In genomic region chr3:176349706-176350105, GRCh38 we compare ENCODE assay signal across 30 cellular contexts.
"Had no signal": no experiment of that assay in that cellular context is flagged by ENCODE, and none has a peak within 500 bp of the region (broad histone marks: within the 10 kb centered on the region; RNA-seq: fewer than 3 reads in every experiment).

No MANE protein-coding gene starts in this region.

- H3K9me3 ChIP-seq: esophagus muscularis mucosa, gastroesophageal sphincter had no signal

- H2AFZ ChIP-seq: hepatocyte had no signal

- H3K4me3 Mint-ChIP-seq: activated CD4-positive, alpha-beta memory T cell treated with anti-CD3 and anti-CD28 coated beads, Interleukin-2, amount 10 ng/mL, durations not matched to agents 7 days and 5 days; activated CD4-positive, alpha-beta T cell treated with anti-CD3 and anti-CD28 coated beads, Interleukin-2, amount 10 ng/mL, durations not matched to agents 7 days and 5 days; activated naive CD4-positive, alpha-beta T cell treated with anti-CD3 and anti-CD28 coated beads, Interleukin-2, amount 10 ng/mL, durations not matched to agents 7 days and 5 days; activated naive CD8-positive, alpha-beta T cell treated with anti-CD3 and anti-CD28 coated beads, Interleukin-2, amount 10 ng/mL, durations not matched to agents 7 days and 5 days; activated T-cell treated with anti-CD3 and anti-CD28 coated beads, Interleukin-2, amount 50 U/mL, for 24 hours; activated T-cell treated with anti-CD3 and anti-CD28 coated beads, Interleukin-2, amount 50 U/mL, for 72 hours; effector memory CD8-positive, alpha-beta T cell had no signal

- H3K27me3 ChIP-seq: brain microvascular endothelial cell, esophagus muscularis mucosa, gastroesophageal sphincter, heart right ventricle, hepatocyte had no signal

- H3K36me3 ChIP-seq: brain microvascular endothelial cell, esophagus muscularis mucosa, gastroesophageal sphincter, heart right ventricle had no signal

- H3K4me1 ChIP-seq: esophagus muscularis mucosa, gastroesophageal sphincter, heart right ventricle had no signal

- ATAC-seq: activated naive CD4-positive, alpha-beta T cell treated with anti-CD3 and anti-CD28 coated beads, Interleukin-2, amount 50 U/mL, for 72 hours; activated T-cell treated with anti-CD3 and anti-CD28 coated beads, Interleukin-2, amount 50 U/mL, for 72 hours; effector memory CD8-positive, alpha-beta T cell; gastroesophageal sphincter; heart right ventricle had no signal

- DNase-seq: activated CD4-positive, alpha-beta memory T cell treated with anti-CD3 and anti-CD28 coated beads, Interleukin-2, amount 10 ng/mL, durations not matched to agents 7 days and 5 days; activated CD4-positive, alpha-beta T cell treated with anti-CD3 and anti-CD28 coated beads for 4 hours; activated CD4-positive, alpha-beta T cell treated with anti-CD3 and anti-CD28 coated beads, Interleukin-2, amount 10 ng/mL, durations not matched to agents 7 days and 5 days; activated CD4-positive, alpha-beta T cell treated with anti-CD3 and anti-CD28 coated beads, Interleukin-2, amount 50 U/mL, for 4 hours; activated CD4-positive, CD25-positive, alpha-beta regulatory T cell; activated CD4-positive, CD25-positive, alpha-beta regulatory T cell treated with anti-CD3 and anti-CD28 coated beads, Interleukin-2, amount 50 U/mL, for 72 hours; activated CD8-positive, alpha-beta memory T cell treated with anti-CD3 and anti-CD28 coated beads, Interleukin-2, amount 50 U/mL, for 48 hours; activated gamma-delta T cell; activated naive CD4-positive, alpha-beta T cell; activated naive CD4-positive, alpha-beta T cell treated with anti-CD3 and anti-CD28 coated beads, Interleukin-2, amount 10 ng/mL, durations not matched to agents 7 days and 5 days; activated naive CD8-positive, alpha-beta T cell treated with anti-CD3 and anti-CD28 coated beads, Interleukin-2, amount 10 ng/mL, durations not matched to agents 7 days and 5 days; activated T-cell treated with anti-CD3 and anti-CD28 coated beads for 4 hours; activated T-cell treated with anti-CD3 and anti-CD28 coated beads, Interleukin-2, amount 50 U/mL, for 24 hours; activated T-cell treated with anti-CD3 and anti-CD28 coated beads, Interleukin-2, amount 50 U/mL, for 72 hours; amniotic stem cell; anterior cingulate cortex; brain microvascular endothelial cell; caudate nucleus; cortex of kidney; dermis blood vessel endothelial cell; effector CD4-positive, alpha-beta T cell; effector memory CD8-positive, alpha-beta T cell; erythroblast; foreskin melanocyte; heart right ventricle; T-helper 2 cell had no signal

- H3K27ac ChIP-seq: brain microvascular endothelial cell, esophagus muscularis mucosa, gastroesophageal sphincter, heart right ventricle, hepatocyte had no signal

- H3K36me3 Mint-ChIP-seq: activated naive CD4-positive, alpha-beta T cell treated with anti-CD3 and anti-CD28 coated beads, Interleukin-2, amount 10 ng/mL, durations not matched to agents 7 days and 5 days; activated naive CD8-positive, alpha-beta T cell treated with anti-CD3 and anti-CD28 coated beads, Interleukin-2, amount 10 ng/mL, durations not matched to agents 7 days and 5 days had no signal

- H3K4me1 Mint-ChIP-seq: activated CD4-positive, alpha-beta memory T cell treated with anti-CD3 and anti-CD28 coated beads, Interleukin-2, amount 10 ng/mL, durations not matched to agents 7 days and 5 days; activated CD4-positive, alpha-beta T cell treated with anti-CD3 and anti-CD28 coated beads, Interleukin-2, amount 10 ng/mL, durations not matched to agents 7 days and 5 days; activated naive CD4-positive, alpha-beta T cell treated with anti-CD3 and anti-CD28 coated beads, Interleukin-2, amount 10 ng/mL, durations not matched to agents 7 days and 5 days; activated naive CD8-positive, alpha-beta T cell treated with anti-CD3 and anti-CD28 coated beads, Interleukin-2, amount 10 ng/mL, durations not matched to agents 7 days and 5 days had no signal

- H3K4me3 ChIP-seq: esophagus muscularis mucosa, gastroesophageal sphincter, heart right ventricle, hepatocyte had no signal

- H3K4me2 ChIP-seq: hepatocyte had no signal

- H3K79me2 ChIP-seq: hepatocyte had no signal

- H3K27ac Mint-ChIP-seq: activated CD4-positive, alpha-beta memory T cell treated with anti-CD3 and anti-CD28 coated beads, Interleukin-2, amount 10 ng/mL, durations not matched to agents 7 days and 5 days; activated CD4-positive, alpha-beta T cell treated with anti-CD3 and anti-CD28 coated beads, Interleukin-2, amount 10 ng/mL, durations not matched to agents 7 days and 5 days; activated naive CD4-positive, alpha-beta T cell treated with anti-CD3 and anti-CD28 coated beads, Interleukin-2, amount 10 ng/mL, durations not matched to agents 7 days and 5 days; activated naive CD4-positive, alpha-beta T cell treated with anti-CD3 and anti-CD28 coated beads, Interleukin-2, amount 50 U/mL, for 72 hours; activated naive CD8-positive, alpha-beta T cell treated with anti-CD3 and anti-CD28 coated beads, Interleukin-2, amount 10 ng/mL, durations not matched to agents 7 days and 5 days; activated T-cell treated with anti-CD3 and anti-CD28 coated beads, Interleukin-2, amount 50 U/mL, for 24 hours; activated T-cell treated with anti-CD3 and anti-CD28 coated beads, Interleukin-2, amount 50 U/mL, for 72 hours; effector memory CD8-positive, alpha-beta T cell had no signal

- H3K27me3 Mint-ChIP-seq: activated CD4-positive, alpha-beta memory T cell treated with anti-CD3 and anti-CD28 coated beads, Interleukin-2, amount 10 ng/mL, durations not matched to agents 7 days and 5 days; activated CD4-positive, alpha-beta T cell treated with anti-CD3 and anti-CD28 coated beads, Interleukin-2, amount 10 ng/mL, durations not matched to agents 7 days and 5 days; activated naive CD4-positive, alpha-beta T cell treated with anti-CD3 and anti-CD28 coated beads, Interleukin-2, amount 10 ng/mL, durations not matched to agents 7 days and 5 days; activated naive CD8-positive, alpha-beta T cell treated with anti-CD3 and anti-CD28 coated beads, Interleukin-2, amount 10 ng/mL, durations not matched to agents 7 days and 5 days; activated T-cell treated with anti-CD3 and anti-CD28 coated beads, Interleukin-2, amount 50 U/mL, for 24 hours; effector memory CD8-positive, alpha-beta T cell had no signal
